Comparison of ENCODE assay signal across 8 cellular contexts in genomic region chr14:103522028-103522581, GRCh38. TPM values are rescaled to one million over a fixed set of nuclear protein-coding genes. Genes with fewer than 3 reads are reported as not detected.
DNase-seq lines count a peak whose midpoint lies in the region; ATAC-seq and TF ChIP-seq lines count a peak whose summit lies in the region.

No MANE protein-coding gene starts in this region.

- intact Hi-C loops in body of pancreas (cut with DNase I), result no loop called here

- WGBS in body of pancreas, 2 donors, result 0 to 1% methylated on average over 4 to 59 of the region's 64 CpGs

- H3K9me3 ChIP-seq in BLaER1 treated with 17β-estradiol and CSF1 and Interleukin-3, amounts not matched to agents 10 nM and 100 nM (replicated peaks in 1 of 11), result 0 out of 22 replicates have a peak, but pooled peaks cover 0 to 9% (median 0%) of the 10 kb centered on the region in 11 experiments
- H3K9me3 ChIP-seq in body of pancreas (no peaks in the 10 kb centered on the region), thoracic aorta (no peaks in the 10 kb centered on the region)

- H3K36me3 ChIP-seq in BLaER1 treated with 17β-estradiol and CSF1 and Interleukin-3, amounts not matched to agents 10 nM and 100 nM, result no peaks in the 10 kb centered on the region
- H3K36me3 ChIP-seq in body of pancreas (replicated peaks in 1 of 2; ENCODE audit: insufficient read depth in 1 of 2, low read depth in 2 of 2), result no peaks in the 10 kb centered on the region
- H3K36me3 ChIP-seq in thoracic aorta, result no peaks in the 10 kb centered on the region

- peaks cover 0 to 83% (median 25%) of the 10 kb centered on the region in 11 experiments; a peak in 18 of 22 replicates for H4K20me1 ChIP-seq in BLaER1 treated with 17β-estradiol and CSF1 and Interleukin-3, amounts not matched to agents 10 nM and 100 nM

- peak overlapping the region; percentile 79 to 90 (median 86) for H3K4me2 ChIP-seq in BLaER1 treated with 17β-estradiol and CSF1 and Interleukin-3, amounts not matched to agents 10 nM and 100 nM

- no peak for TF ChIP-seq POLR2A in body of pancreas (IDR thresholded peaks at IDR 0.05)

- in situ Hi-C loops in KBM-7 (cut with MboI; ENCODE audit: low pct_unique_long_range_greater_than_20kb, low sequenced_read_pairs), result no loop called here

- H3K4me1 ChIP-seq in BLaER1 treated with 17β-estradiol and CSF1 and Interleukin-3, amounts not matched to agents 10 nM and 100 nM, result peaks cover 45 to 67% (median 56%) of the 10 kb centered on the region in 10 experiments
- peaks cover 84% of the 10 kb centered on the region for H3K4me1 ChIP-seq in body of pancreas
- peaks cover 14 to 48% of the 10 kb centered on the region in 2 donors for H3K4me1 ChIP-seq in thoracic aorta (ENCODE audit: control insufficient read depth in 1 of 2, low read depth in 2 of 2)

- H3K9ac ChIP-seq in BLaER1 treated with 17β-estradiol and CSF1 and Interleukin-3, amounts not matched to agents 10 nM and 100 nM, result peak overlapping the region in 2 of 11 experiments; percentile 9 to 67; a peak in 1 of 22 replicates

- peaks cover 29 to 57% (median 45%) of the 10 kb centered on the region in 11 experiments for H3K27me3 ChIP-seq in BLaER1 treated with 17β-estradiol and CSF1 and Interleukin-3, amounts not matched to agents 10 nM and 100 nM
- H3K27me3 ChIP-seq in body of pancreas (no peaks in the 10 kb centered on the region), thoracic aorta (replicated peaks; ENCODE audit: insufficient read depth) (no peaks in the 10 kb centered on the region)

- H3K27ac ChIP-seq in BLaER1 treated with 17β-estradiol and CSF1 and Interleukin-3, amounts not matched to agents 10 nM and 100 nM, result no peak overlapping the region
- H3K27ac ChIP-seq in body of pancreas (peak overlapping the region; percentile 56 to 81 (median 80)), thoracic aorta (peak overlapping the region; percentile 11 to 66)

- no peak for TF ChIP-seq CTCF in body of pancreas (IDR thresholded peaks at IDR 0.05)
- TF ChIP-seq CTCF in thoracic aorta (IDR thresholded peaks at IDR 0.05), result no peak

- peak; percentile 23 for DNase-seq in KBM-7
- peak in 2 of 4 donors; percentile 49 to 50 for DNase-seq in body of pancreas
- DNase-seq in left kidney (ENCODE audit: low read depth, low spot score), result peak; percentile 73
- DNase-seq in thoracic aorta (ENCODE audit: low spot score), result no peak
- no peak for DNase-seq in T1000 (lab: John Stamatoyannopoulos, UW)
- DNase-seq in NCI-H1436 treated with DMSO at 0.1 percent for 48 hours (lab: John Stamatoyannopoulos, UW), result no peak
- DNase-seq in HuH-7 (ENCODE audit: low spot score), result no peak

- H3K4me3 ChIP-seq in BLaER1 treated with 17β-estradiol and CSF1 and Interleukin-3, amounts not matched to agents 10 nM and 100 nM, result peak overlapping the region; percentile 51 to 69 (median 60); a peak in 18 of 20 replicates
- H3K4me3 ChIP-seq in body of pancreas (peak overlapping the region; percentile 0 to 41), thoracic aorta (peak overlapping the region; percentile 81)

- no peak for ATAC-seq in body of pancreas
- no peak for ATAC-seq in thoracic aorta (ENCODE audit: insufficient number of reproducible peaks, low FRiP score, low read depth)

RNA-seq across cellular contexts. Expression of gene CKB, which starts 0.5 kb away (rescaled TPM):
- total RNA-seq in body of pancreas, result 100 to 1,000 TPM in 1 of 2 donors, 10 to 100 TPM in 1; 92.1 to 146 TPM
- total RNA-seq in thoracic aorta, result 100 to 1,000 TPM; 109 to 159 TPM

RNA-seq across cellular contexts. Expression of gene TRMT61A, which starts 6.9 kb away (rescaled TPM):
- total RNA-seq in body of pancreas (10 to 100 TPM in 1 of 2 donors, 1 to 10 TPM in 1; 7.9 to 10.4 TPM), thoracic aorta (10 to 100 TPM; 18.6 to 18.8 TPM)

RNA-seq across cellular contexts. Expression of gene BAG5, which starts 40.4 kb away (rescaled TPM):
- 10 to 100 TPM in 1 of 2 donors, 1 to 10 TPM in 1; 9.9 to 11.9 TPM for total RNA-seq in body of pancreas
- 10 to 100 TPM; 21.0 to 34.9 TPM for total RNA-seq in thoracic aorta

RNA-seq across cellular contexts. Expression of gene COA8, which starts 40.7 kb away (rescaled TPM):
- total RNA-seq in body of pancreas (10 to 100 TPM; 15.2 to 32.2 TPM), thoracic aorta (10 to 100 TPM in 1 of 2 donors, 1 to 10 TPM in 1; 8.0 to 17.6 TPM)

Comparison
In these comparisons a context has a peak if more than half of its experiments do, and no peak if none do; other contexts are left out.
1. H3K27ac ChIP-seq: peak in body of pancreas (4 of 4) and thoracic aorta (2 of 2); none in BLaER1 treated with 17β-estradiol and CSF1 and Interleukin-3, amounts not matched to agents 10 nM and 100 nM (0 of 11).
2. H3K4me3 ChIP-seq: peak in every context shown above with its lines; median percentile 81 in thoracic aorta; 60 in BLaER1 treated with 17β-estradiol and CSF1 and Interleukin-3, amounts not matched to agents 10 nM and 100 nM; 20 in body of pancreas.
3. DNase-seq: peak in KBM-7 (single experiment) and left kidney (single experiment); none in thoracic aorta (single experiment), T1000 (single experiment), NCI-H1436 treated with DMSO at 0.1 percent for 48 hours (single experiment) and HuH-7 (single experiment).